Comparison of ENCODE assay signal across 8 cellular contexts in genomic region chr13:111153977-111154332, GRCh38. TPM values are rescaled to one million over a fixed set of nuclear protein-coding genes. Genes with fewer than 3 reads are reported as not detected.
DNase-seq lines count a peak whose midpoint lies in the region; ATAC-seq, FAIRE-seq and TF ChIP-seq lines count a peak whose summit lies in the region.

No MANE protein-coding gene starts in this region.

- no peaks in the 10 kb centered on the region for H3K9me2 ChIP-seq in GM23248 (ENCODE audit: insufficient read depth)

- FAIRE-seq in frontal cortex (lab: Jason Lieb, UNC) (no peak), urothelium cell line (lab: Jason Lieb, UNC) (no peak)

- H3K36me3 ChIP-seq in GM23248 (ENCODE audit: low read depth) (peaks cover under 1% of the 10 kb centered on the region; the same call in 1 of the 2 replicates), KMS-11 (ENCODE audit: insufficient read depth) (no peaks in the 10 kb centered on the region), trophoblast cell (ENCODE audit: control insufficient read depth in 1 of 2, insufficient read depth in 2 of 2, low read length in 2 of 2) (no peaks in the 10 kb centered on the region)

- peak overlapping the region; percentile 81 for H3K4me3 ChIP-seq in GM23248
- H3K4me3 ChIP-seq in KMS-11 (IDR thresholded peaks at IDR 0.05; ENCODE audit: insufficient read depth, low read depth, low read length): no peak overlapping the region
- H3K4me3 ChIP-seq in trophoblast cell (ENCODE audit: low read depth, low read length): peak overlapping the region; percentile 97

- H4K12ac ChIP-seq in trophoblast cell (ENCODE audit: low read depth, low read length): peak overlapping the region; percentile 89

- H3K27me3 Mint-ChIP-seq in activated CD8-positive, alpha-beta memory T cell treated with anti-CD3 and anti-CD28 coated beads, Interleukin-2, amount 10 ng/mL, durations not matched to agents 7 days and 5 days: peaks cover 22% of the 10 kb centered on the region

- H2BK12ac ChIP-seq in trophoblast cell (ENCODE audit: low read length): no peak overlapping the region

- H4K8ac ChIP-seq in trophoblast cell (ENCODE audit: low read depth, low read length): peak overlapping the region; percentile 98

- H3K4me1 ChIP-seq in GM23248 (ENCODE audit: insufficient read depth): peaks cover 31% of the 10 kb centered on the region
- peaks cover 7% of the 10 kb centered on the region for H3K4me1 ChIP-seq in KMS-11 (ENCODE audit: low read depth, poor library complexity, severe bottlenecking)
- peaks cover 0 to 2% of the 10 kb centered on the region in 2 experiments for H3K4me1 ChIP-seq in trophoblast cell (ENCODE audit: control insufficient read depth in 1 of 2, insufficient read depth in 2 of 2, low read length in 2 of 2)

- H3K79me1 ChIP-seq in trophoblast cell (ENCODE audit: low read length): peaks cover 10% of the 10 kb centered on the region

- peak overlapping the region; percentile 98 for H3K23ac ChIP-seq in trophoblast cell (ENCODE audit: low read length)

- ATAC-seq in activated CD8-positive, alpha-beta memory T cell treated with anti-CD3 and anti-CD28 coated beads, Interleukin-2, amount 10 ng/mL, durations not matched to agents 7 days and 5 days: peak; percentile 60

- H3K18ac ChIP-seq in trophoblast cell (ENCODE audit: low read length): peak overlapping the region; percentile 94

- peak overlapping the region; percentile 93 for H3K27ac Mint-ChIP-seq in activated CD8-positive, alpha-beta memory T cell treated with anti-CD3 and anti-CD28 coated beads, Interleukin-2, amount 10 ng/mL, durations not matched to agents 7 days and 5 days

- H2AFZ ChIP-seq in GM23248 (peak overlapping the region; percentile 78), KMS-11 (ENCODE audit: low read depth) (peak overlapping the region; percentile 69), trophoblast cell (ENCODE audit: insufficient read depth, low read length, poor library complexity) (peak overlapping the region; percentile 77)

- H3K9ac ChIP-seq in GM23248: peak overlapping the region; percentile 96
- H3K9ac ChIP-seq in KMS-11: peak overlapping the region; percentile 82
- peak overlapping the region; percentile 95 for H3K9ac ChIP-seq in trophoblast cell (ENCODE audit: low read length)

- peak overlapping the region; percentile 84 for H2BK120ac ChIP-seq in trophoblast cell (ENCODE audit: insufficient read depth, low read length, poor library complexity)

- peaks cover 49% of the 10 kb centered on the region for H3K79me2 ChIP-seq in GM23248 (ENCODE audit: insufficient read depth)
- peaks cover 31% of the 10 kb centered on the region for H3K79me2 ChIP-seq in KMS-11 (ENCODE audit: insufficient read depth, low read depth)
- peaks cover 10% of the 10 kb centered on the region for H3K79me2 ChIP-seq in trophoblast cell (ENCODE audit: control insufficient read depth, insufficient read depth, low read length, poor library complexity)

- H4K20me1 ChIP-seq in GM23248 (ENCODE audit: insufficient read depth): no peaks in the 10 kb centered on the region
- no peaks in the 10 kb centered on the region for H4K20me1 ChIP-seq in KMS-11 (ENCODE audit: insufficient read depth)

- no peak overlapping the region for H2AK5ac ChIP-seq in trophoblast cell (ENCODE audit: low read length)

- peak overlapping the region; percentile 87 for H4K91ac ChIP-seq in trophoblast cell (ENCODE audit: low read depth, low read length)

- 2 to 7% methylated on average over 18 to 20 of the region's 31 CpGs for WGBS in GM23248 (ENCODE audit: low coverage in 1 of 2, low lambda C conversion rate in 2 of 2, missing lambda C conversion rate in 2 of 2), 2 experiments
- WGBS in trophoblast cell (ENCODE audit: extremely low coverage, insufficient coverage, insufficient read length): no CpG with 5 or more reads among the region's 31 CpGs

- H3K27ac ChIP-seq in GM23248 (peak overlapping the region; percentile 95), KMS-11 (peak overlapping the region; percentile 77), trophoblast cell (ENCODE audit: low read depth, low read length) (peak overlapping the region; percentile 97)

- H3K36me3 Mint-ChIP-seq in activated CD8-positive, alpha-beta memory T cell treated with anti-CD3 and anti-CD28 coated beads, Interleukin-2, amount 10 ng/mL, durations not matched to agents 7 days and 5 days: peaks cover 17% of the 10 kb centered on the region

- H3K9me3 ChIP-seq in GM23248 (ENCODE audit: low read depth): no peaks in the 10 kb centered on the region
- H3K9me3 ChIP-seq in trophoblast cell (ENCODE audit: insufficient read depth, low read depth, low read length): no peaks in the 10 kb centered on the region

- peak; percentile 62 for DNase-seq in NCI-H82 (lab: John Stamatoyannopoulos, UW)
- DNase-seq in NCI-H82 treated with DMSO at 0.1 percent for 48 hours (lab: John Stamatoyannopoulos, UW; ENCODE audit: unreplicated experiment): no peak
- no peak for DNase-seq in GM23248
- DNase-seq in activated CD8-positive, alpha-beta memory T cell treated with anti-CD3 and anti-CD28 coated beads, Interleukin-2, amount 10 ng/mL, durations not matched to agents 7 days and 5 days: no peak
- DNase-seq in frontal cortex (ENCODE audit: low spot score in 2 of 2): peak; percentile 31 to 42
- DNase-seq in trophoblast cell: peak; percentile 78
- DNase-seq in urothelium cell line (ENCODE audit: low spot score): no peak

- in situ Hi-C loops in GM23248 (cut with MboI): no loop called here

- H2BK5ac ChIP-seq in trophoblast cell (ENCODE audit: low read depth, low read length, poor library complexity): peak overlapping the region; percentile 82

- H3K4me2 ChIP-seq in GM23248 (ENCODE audit: unreplicated experiment) (peak overlapping the region; percentile 98), KMS-11 (peak overlapping the region; percentile 68; the same call in 1 of the 2 replicates), trophoblast cell (ENCODE audit: low read length) (peak overlapping the region; percentile 99)

- CTCF ChIA-PET in activated CD8-positive, alpha-beta memory T cell treated with anti-CD3 and anti-CD28 coated beads, Interleukin-2, amount 10 ng/mL, durations not matched to agents 7 days and 5 days (lab: Charles Lee): no interaction called here

- H3K4ac ChIP-seq in trophoblast cell (ENCODE audit: low read depth, low read length): peak overlapping the region; percentile 16

- H3K14ac ChIP-seq in trophoblast cell (ENCODE audit: low read length): peak overlapping the region; percentile 88

- TF ChIP-seq CTCF in KMS-11 (conservative IDR thresholded peaks at IDR 0.05; ENCODE audit: low read depth, low read length): no peak

- peaks cover 38% of the 10 kb centered on the region for H3K4me1 Mint-ChIP-seq in activated CD8-positive, alpha-beta memory T cell treated with anti-CD3 and anti-CD28 coated beads, Interleukin-2, amount 10 ng/mL, durations not matched to agents 7 days and 5 days

- H3K4me3 Mint-ChIP-seq in activated CD8-positive, alpha-beta memory T cell treated with anti-CD3 and anti-CD28 coated beads, Interleukin-2, amount 10 ng/mL, durations not matched to agents 7 days and 5 days: peak overlapping the region; percentile 95

- peaks cover 27% of the 10 kb centered on the region for H3F3A ChIP-seq in GM23248 (ENCODE audit: insufficient read depth)

- H3K27me3 ChIP-seq in GM23248 (replicated peaks; ENCODE audit: insufficient read depth) (no peaks in the 10 kb centered on the region), KMS-11 (ENCODE audit: insufficient read depth, low read depth) (no peaks in the 10 kb centered on the region), trophoblast cell (ENCODE audit: insufficient read depth, low read length) (no peaks in the 10 kb centered on the region)

- peaks cover 1% of the 10 kb centered on the region for H3K9me3 Mint-ChIP-seq in activated CD8-positive, alpha-beta memory T cell treated with anti-CD3 and anti-CD28 coated beads, Interleukin-2, amount 10 ng/mL, durations not matched to agents 7 days and 5 days (ENCODE audit: low read depth)

RNA-seq across cellular contexts. Expression of gene ARHGEF7, which starts 38.8 kb away (rescaled TPM):
- total RNA-seq in GM23248 (2014; rRNA removed; shearing (Covaris generic)): 19.0 and 29.5 TPM in 2 replicates
- polyA plus RNA-seq in GM23248 (2016; fragmentation: Nextera tagmentation; extraction: Ambion mirVana): 19.7 and 23.0 TPM in 2 replicates
- total RNA-seq in activated CD8-positive, alpha-beta memory T cell treated with anti-CD3 and anti-CD28 coated beads, Interleukin-2, amount 10 ng/mL, durations not matched to agents 7 days and 5 days: 10 to 100 TPM; 58.7 to 67.2 TPM
- 137 TPM for total RNA-seq in frontal cortex
- 34.5 and 34.7 TPM in 2 replicates for polyA plus RNA-seq in trophoblast cell (2013)

Comparison
In these comparisons a context has a peak if more than half of its experiments do, and no peak if none do; other contexts are left out.
1. DNase-seq: peak in NCI-H82 (single experiment), frontal cortex (2 of 2) and trophoblast cell (2 of 2); none in NCI-H82 treated with DMSO at 0.1 percent for 48 hours (single experiment), GM23248 (single experiment), activated CD8-positive, alpha-beta memory T cell treated with anti-CD3 and anti-CD28 coated beads, Interleukin-2, amount 10 ng/mL, durations not matched to agents 7 days and 5 days (single experiment) and urothelium cell line (single experiment).
2. Peak in every context shown above with its lines, with median percentiles within 50 percentile points of each other: H2AFZ ChIP-seq, H3K27ac ChIP-seq, H3K4me2 ChIP-seq and H3K9ac ChIP-seq.